ENCODE assay signal across 2 cellular contexts in genomic region chr12:127113945-127114344, GRCh38.
TF ChIP-seq lines count a peak whose summit lies in the region.

No MANE protein-coding gene starts in this region.

TF ChIP-seq in WTC11, 78 proteins besides CTCF, POLR2A, EP300 and RAD21 (continues in another document):
- no peak for TF ChIP-seq RORB (CRISPR knock-in tag; IDR thresholded peaks at IDR 0.05)
- no peak for TF ChIP-seq CDX4 (CRISPR knock-in tag; IDR thresholded peaks at IDR 0.05; ENCODE audit: borderline replicate concordance)
- no peak for TF ChIP-seq GABPB1 (CRISPR knock-in tag; IDR thresholded peaks at IDR 0.05)
- TF ChIP-seq ZSCAN18 (CRISPR knock-in tag; IDR thresholded peaks at IDR 0.05) = no peak
- no peak for TF ChIP-seq USF2 (CRISPR knock-in tag; IDR thresholded peaks at IDR 0.05)
- no peak for TF ChIP-seq AR (CRISPR knock-in tag; IDR thresholded peaks at IDR 0.05)
- no peak for TF ChIP-seq TP53 (CRISPR knock-in tag; IDR thresholded peaks at IDR 0.05)
- TF ChIP-seq NFATC4 (CRISPR knock-in tag; IDR thresholded peaks at IDR 0.05) = no peak
- no peak for TF ChIP-seq ARID4B (CRISPR knock-in tag; IDR thresholded peaks at IDR 0.05; ENCODE audit: borderline replicate concordance)
- no peak for TF ChIP-seq SMAD3 (CRISPR knock-in tag; IDR thresholded peaks at IDR 0.05; ENCODE audit: borderline replicate concordance)
- no peak for TF ChIP-seq ETV6 (CRISPR knock-in tag; IDR thresholded peaks at IDR 0.05)
- TF ChIP-seq ATF1 (CRISPR knock-in tag; IDR thresholded peaks at IDR 0.05) = no peak
- TF ChIP-seq MLX (CRISPR knock-in tag; IDR thresholded peaks at IDR 0.05) = no peak
- TF ChIP-seq CBFB (CRISPR knock-in tag; IDR thresholded peaks at IDR 0.05; ENCODE audit: low read depth) = no peak
- TF ChIP-seq ZNF219 (CRISPR knock-in tag; IDR thresholded peaks at IDR 0.05; ENCODE audit: borderline replicate concordance) = no peak

TF ChIP-seq in endothelial cell of umbilical vein, 7 proteins besides CTCF, POLR2A, EP300 and RAD21:
- TF ChIP-seq FOS (IDR thresholded peaks at IDR 0.05; ENCODE audit: borderline replicate concordance, insufficient read depth, low read length) = no peak
- TF ChIP-seq POLR2AphosphoS5 (IDR thresholded peaks at IDR 0.05; ENCODE audit: insufficient read depth, low read depth, low read length) = no peak
- TF ChIP-seq MAX (IDR thresholded peaks at IDR 0.05; ENCODE audit: insufficient read depth, insufficient read length) = no peak
- TF ChIP-seq EZH2 (IDR thresholded peaks at IDR 0.05; ENCODE audit: borderline replicate concordance, low read depth, low read length, severe bottlenecking) = no peak
- TF ChIP-seq MYC (IDR thresholded peaks at IDR 0.05; ENCODE audit: low read depth, low read length) = no peak
- no peak for TF ChIP-seq JUN (IDR thresholded peaks at IDR 0.05; ENCODE audit: borderline replicate concordance, insufficient read depth, insufficient read length, low read depth)
- TF ChIP-seq GATA2 (IDR thresholded peaks at IDR 0.05; ENCODE audit: insufficient read depth, insufficient read length, low read depth, low read length) = no peak
